3 cellular contexts compared by ENCODE assay signal in the genomic region with DNA sequence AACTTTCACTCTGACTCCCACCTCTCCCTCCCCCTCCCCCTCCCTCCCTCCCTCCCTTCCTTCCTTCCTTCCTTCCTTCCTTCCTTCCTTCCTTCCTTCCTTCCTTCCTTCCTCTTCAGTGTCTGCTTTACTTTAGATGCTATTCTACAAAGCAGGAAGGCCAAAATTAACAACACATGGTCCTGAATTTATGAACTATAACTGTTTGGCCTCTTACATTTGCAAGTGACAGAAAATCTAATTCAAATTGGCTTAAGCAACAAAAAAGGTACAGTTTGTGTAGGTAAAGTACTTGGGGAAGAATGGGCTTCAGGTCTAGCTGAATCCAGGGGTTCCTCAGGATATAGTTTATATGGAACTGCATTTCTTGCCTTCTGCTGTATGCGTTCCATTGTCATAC.
"Had no signal": no experiment of that assay in that cellular context is flagged by ENCODE, and none has a peak within 500 bp of the region (broad histone marks: within the 10 kb centered on the region; RNA-seq: fewer than 3 reads in every experiment).

No MANE protein-coding gene starts in this region.

- ATAC-seq: GM12878 had no signal

- DNase-seq: GDM1, GF-D8 had no signal

- H3K4me3 ChIP-seq: GM12878 had no signal
